ENCODE assay signal across 28 cellular contexts in the genomic region with DNA sequence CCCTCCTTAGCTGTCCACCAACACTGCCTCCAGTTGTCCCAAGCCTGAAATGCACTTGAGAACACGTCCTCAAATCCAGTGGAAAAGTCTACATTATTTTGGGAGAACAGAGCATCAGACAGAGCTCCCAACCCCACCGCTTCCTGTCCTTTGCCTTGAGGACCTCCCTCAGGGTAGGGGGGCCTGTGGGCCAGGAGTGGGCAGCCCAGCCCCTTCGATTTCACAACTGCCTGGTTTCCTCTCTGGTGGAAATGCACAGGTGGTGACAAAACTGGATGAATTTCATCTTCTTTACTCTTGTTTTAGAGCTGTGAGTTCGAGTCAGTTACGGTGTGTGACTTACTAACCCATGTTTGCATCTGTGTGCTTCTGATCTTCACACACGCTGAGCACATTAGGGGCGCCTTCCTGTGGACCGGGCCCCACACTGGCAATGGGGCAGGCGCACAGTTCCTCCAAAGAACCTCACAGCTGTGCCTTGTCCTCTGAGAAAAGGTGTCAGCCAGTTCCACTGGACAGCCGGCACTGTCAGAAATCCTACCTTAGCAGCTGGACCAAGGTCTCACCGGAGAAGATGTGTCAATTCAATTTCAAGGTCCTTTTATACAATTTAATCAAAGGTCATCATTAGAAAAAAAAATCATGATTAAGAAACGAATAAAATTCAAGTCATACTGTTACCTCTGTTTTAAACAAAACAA.
DNase-seq lines count a peak whose midpoint lies in the region; ATAC-seq, FAIRE-seq and TF ChIP-seq lines count a peak whose summit lies in the region.
"Had no signal": no experiment of that assay in that cellular context is flagged by ENCODE, and none has a peak within 500 bp of the region (broad histone marks: within the 10 kb centered on the region; RNA-seq: fewer than 3 reads in every experiment).

No MANE protein-coding gene starts in this region.

- no peaks in the 10 kb centered on the region for H3K27me3 ChIP-seq in PC-9 (ENCODE audit: insufficient read depth, low read depth)
- no peaks in the 10 kb centered on the region for H3K27me3 ChIP-seq in lower lobe of right lung (ENCODE audit: low read depth)
- no peaks in the 10 kb centered on the region for H3K27me3 ChIP-seq in H9 (ENCODE audit: insufficient read depth, low read length)
- H3K27me3 ChIP-seq: tibial nerve had no signal

- H3K56ac ChIP-seq in H9 (ENCODE audit: insufficient read length, low read depth, low read length) = no peak overlapping the region

- H3K4me3 ChIP-seq in A549 (no peak overlapping the region), PC-9 (peak overlapping the region; percentile 25; the same call in 1 of the 2 replicates), lower lobe of right lung (no peak overlapping the region), coronary artery (no peak overlapping the region)
- H3K4me3 ChIP-seq: gastrocnemius medialis, GM23248, psoas muscle, tibial nerve had no signal

- H3K9ac ChIP-seq in H9 (ENCODE audit: extremely low read depth, insufficient read length, low read length) = no peak overlapping the region
- H3K9ac ChIP-seq: GM23248 had no signal

- POLR2A ChIA-PET in A549 (lab: Yijun Ruan, JAX) (interaction anchor here (0.6 kb wide), 1 partner anchor 14 kb away, joined by 3 read pairs; no protein-coding TSS in a partner anchor), PC-9 (lab: Charles Lee; ENCODE audit: unreplicated experiment) (no interaction called here)

- H2BK15ac ChIP-seq in H9 (ENCODE audit: low read depth, low read length) = no peak overlapping the region

- H4K20me1 ChIP-seq in PC-9 (ENCODE audit: insufficient read depth) = no peaks in the 10 kb centered on the region
- H4K20me1 ChIP-seq in H9 (ENCODE audit: control insufficient read depth, insufficient read depth, insufficient read length) = no peaks in the 10 kb centered on the region

- H3K79me1 ChIP-seq in H9 (ENCODE audit: insufficient read depth, low read depth, low read length, poor library complexity, severe bottlenecking) = no peaks in the 10 kb centered on the region

- H3K4ac ChIP-seq in H9 (ENCODE audit: low read depth, low read length) = no peak overlapping the region; the same call in 1 of the 2 replicates

- TF ChIP-seq CTCF in A549 (IDR thresholded peaks at IDR 0.05) (no peak), C4-2B (conservative IDR thresholded peaks at IDR 0.05) (no peak), PC-9 (conservative IDR thresholded peaks at IDR 0.05) (no peak), lower lobe of right lung (IDR thresholded peaks at IDR 0.05) (no peak), H9 (conservative IDR thresholded peaks at IDR 0.05) (no peak), coronary artery (IDR thresholded peaks at IDR 0.05) (no peak)

- H3K27ac Mint-ChIP-seq in H9 = no peak overlapping the region
- H3K27ac Mint-ChIP-seq: activated CD8-positive, alpha-beta memory T cell treated with anti-CD3 and anti-CD28 coated beads, Interleukin-2, amount 10 ng/mL, durations not matched to agents 7 days and 5 days; activated naive CD8-positive, alpha-beta T cell treated with anti-CD3 and anti-CD28 coated beads for 36 hours had no signal

- no peak overlapping the region for H2BK12ac ChIP-seq in H9 (ENCODE audit: insufficient read length, low read depth, low read length)

- no TSS peak for BruUV-seq in PC-9 (replicated peaks; lab: Mats Ljungman, UMichigan)

- no peak overlapping the region for H2BK20ac ChIP-seq in H9 (ENCODE audit: low read depth, low read length, poor library complexity, severe bottlenecking)

- CTCF ChIA-PET in A549 (lab: Yijun Ruan, JAX) = interaction anchor here (1.2 kb wide), 1 partner anchor 44 kb away, joined by 3 read pairs; no protein-coding TSS in a partner anchor
- CTCF ChIA-PET in PC-9 (lab: Charles Lee) = interaction anchor here (0.7 kb wide), 1 partner anchor 21 kb away, joined by 5 read pairs; no protein-coding TSS in a partner anchor

- H3K4me3 Mint-ChIP-seq in H9 = no peak overlapping the region
- H3K4me3 Mint-ChIP-seq: activated CD8-positive, alpha-beta memory T cell treated with anti-CD3 and anti-CD28 coated beads, Interleukin-2, amount 10 ng/mL, durations not matched to agents 7 days and 5 days; activated naive CD8-positive, alpha-beta T cell treated with anti-CD3 and anti-CD28 coated beads for 36 hours; activated T-cell treated with anti-CD3 and anti-CD28 coated beads, Interleukin-2, amount 50 U/mL, for 4 hours had no signal

- H3K36me3 ChIP-seq in PC-9 (ENCODE audit: low read depth) = no peaks in the 10 kb centered on the region
- no peaks in the 10 kb centered on the region for H3K36me3 ChIP-seq in lower lobe of right lung
- H3K36me3 ChIP-seq: gastrocnemius medialis, tibial nerve had no signal

- H3K9me3 ChIP-seq in A549 (no peaks in the 10 kb centered on the region), PC-9 (ENCODE audit: insufficient read depth, low read depth) (peaks cover 8% of the 10 kb centered on the region; the same call in 1 of the 2 replicates), lower lobe of right lung (no peaks in the 10 kb centered on the region), H9 (ENCODE audit: control insufficient read depth, low read depth, low read length) (no peaks in the 10 kb centered on the region)
- H3K9me3 ChIP-seq: gastrocnemius medialis, psoas muscle, tibial nerve had no signal

- H3K9me2 ChIP-seq in PC-9 (ENCODE audit: insufficient read depth) = no peaks in the 10 kb centered on the region

- H2BK5ac ChIP-seq in H9 (ENCODE audit: insufficient read length, low read length) = no peak overlapping the region

- H3T11ph ChIP-seq in H9 (ENCODE audit: low read length) = no peak overlapping the region

- H3K9me3 Mint-ChIP-seq in H9 = peaks cover 14 to 16% of the 10 kb centered on the region in 2 experiments; a peak in 4 of 5 replicates
- H3K9me3 Mint-ChIP-seq: activated naive CD8-positive, alpha-beta T cell treated with anti-CD3 and anti-CD28 coated beads for 36 hours; activated T-cell treated with anti-CD3 and anti-CD28 coated beads, Interleukin-2, amount 50 U/mL, for 4 hours had no signal

- ATAC-seq in A549 = no peak
- ATAC-seq in lower lobe of right lung = peak in 1 of 2 donors; percentile 17
- ATAC-seq: activated CD8-positive, alpha-beta memory T cell treated with anti-CD3 and anti-CD28 coated beads, Interleukin-2, amount 10 ng/mL, durations not matched to agents 7 days and 5 days; activated T-cell treated with anti-CD3 and anti-CD28 coated beads, Interleukin-2, amount 50 U/mL, for 4 hours had no signal

- H3K27ac ChIP-seq in A549 (peak overlapping the region; percentile 85 to 89), C4-2B (peak overlapping the region; percentile 25; the same call in 1 of the 2 replicates), PC-9 (peak overlapping the region; percentile 89), lower lobe of right lung (peak overlapping the region; percentile 74), H9 (ENCODE audit: insufficient read length, low read depth, low read length) (no peak overlapping the region), coronary artery (no peak overlapping the region)
- H3K27ac ChIP-seq: gastrocnemius medialis, GM23248, psoas muscle had no signal

- no peak overlapping the region for H4K8ac ChIP-seq in H9 (replicated peaks; ENCODE audit: insufficient read length, low read depth, low read length)

- H3F3A ChIP-seq in PC-9 (ENCODE audit: insufficient read depth, low read depth) = peaks cover 38% of the 10 kb centered on the region

- peaks cover 3% of the 10 kb centered on the region for H3K27me3 Mint-ChIP-seq in H9 (ENCODE audit: low read depth)

- intact Hi-C loops in PC-9 (cut with micrococcal nuclease; ENCODE audit: unreplicated experiment) = no loop called here
- intact Hi-C loops in lower lobe of right lung (cut with DNase I) = no loop called here

- H3K4me2 ChIP-seq in A549 (peak overlapping the region; percentile 89; the same call in 2 of the 3 replicates), PC-9 (peak overlapping the region; percentile 69), H9 (ENCODE audit: insufficient read depth, insufficient read length, low read length) (no peak overlapping the region)

- no peak overlapping the region for H3K23ac ChIP-seq in H9 (ENCODE audit: insufficient read length, low read depth, low read length)

- H3K4me1 ChIP-seq in A549 = peaks cover 37% of the 10 kb centered on the region
- H3K4me1 ChIP-seq in PC-9 (replicated peaks; ENCODE audit: insufficient read depth) = peaks cover 29% of the 10 kb centered on the region
- peaks cover 15% of the 10 kb centered on the region for H3K4me1 ChIP-seq in lower lobe of right lung
- H3K4me1 ChIP-seq in H9 (ENCODE audit: insufficient read depth, low read length) = no peaks in the 10 kb centered on the region
- H3K4me1 ChIP-seq: psoas muscle, tibial nerve had no signal

- no peak for TF ChIP-seq POLR2A in A549 (IDR thresholded peaks at IDR 0.05; ENCODE audit: low read length)

- WGBS in A549 (ENCODE audit: missing lambda C conversion rate) = 88% methylated on average over 12 of the region's 12 CpGs
- no CpG with 5 or more reads among the region's 12 CpGs for WGBS in H9 (ENCODE audit: extremely low coverage, insufficient read length, low lambda C conversion rate)

- no peak overlapping the region for H3K18ac ChIP-seq in H9 (ENCODE audit: insufficient read length, low read depth, low read length)

- no peak overlapping the region for H4K5ac ChIP-seq in H9 (ENCODE audit: insufficient read length, low read depth, low read length)

- H3K23me2 ChIP-seq in H9 (ENCODE audit: insufficient read length, low read depth, low read length, poor library complexity, severe bottlenecking) = no peaks in the 10 kb centered on the region

- TF ChIP-seq RAD21 in A549 (conservative IDR thresholded peaks at IDR 0.05 in 1 of 2, IDR thresholded peaks at IDR 0.05 in 1 of 2) = no peak

- peak; percentile 13 for FAIRE-seq in A549 (lab: Jason Lieb, UNC)
- FAIRE-seq: bronchial epithelial cell, D721Med, endothelial cell of umbilical vein, GM19239 had no signal

- no peak overlapping the region for H2BK120ac ChIP-seq in H9 (ENCODE audit: low read depth, low read length, poor library complexity, severe bottlenecking)

- H3K79me2 ChIP-seq in PC-9 (ENCODE audit: low read depth) = no peaks in the 10 kb centered on the region
- H3K79me2 ChIP-seq in H9 (ENCODE audit: insufficient read depth, low read length) = no peaks in the 10 kb centered on the region

- H3K36me3 Mint-ChIP-seq in H9 (ENCODE audit: insufficient read depth in 1 of 3, low read depth in 3 of 3) = peaks cover 3 to 5% (median 4%) of the 10 kb centered on the region in 3 experiments; a peak in 4 of 7 replicates
- H3K36me3 Mint-ChIP-seq: activated CD8-positive, alpha-beta memory T cell treated with anti-CD3 and anti-CD28 coated beads, Interleukin-2, amount 10 ng/mL, durations not matched to agents 7 days and 5 days had no signal

- no peak for DNase-seq in A549 (ENCODE audit: low read depth in 1 of 2, low spot score in 1 of 2)
- DNase-seq in PC-9 = no peak
- no peak for DNase-seq in lower lobe of right lung
- DNase-seq in COR-L47 (lab: John Stamatoyannopoulos, UW) = no peak
- no peak for DNase-seq in H9
- no peak for DNase-seq in coronary artery (ENCODE audit: low spot score)
- no peak for DNase-seq in NCI-H2029 (lab: John Stamatoyannopoulos, UW)
- DNase-seq: activated CD4-positive, alpha-beta T cell treated with anti-CD3 and anti-CD28 coated beads, Interleukin-2, amount 50 U/mL, for 1 hour; activated CD4-positive, CD25-positive, alpha-beta regulatory T cell; activated CD8-positive, alpha-beta memory T cell treated with anti-CD3 and anti-CD28 coated beads, Interleukin-2, amount 10 ng/mL, durations not matched to agents 7 days and 5 days; activated gamma-delta T cell; activated naive CD8-positive, alpha-beta T cell treated with anti-CD3 and anti-CD28 coated beads for 36 hours; activated T-cell treated with anti-CD3 and anti-CD28 coated beads, Interleukin-2, amount 50 U/mL, for 4 hours; GM23248; mesenchymal stem cell; NCI-H446 treated with DMSO at 0.1 percent for 48 hours; NCI-H774; occipital lobe; psoas muscle; stimulated activated CD4-positive, alpha-beta T cell treated with anti-CD3 and anti-CD28 coated beads, Interleukin-4, amount 100 ng/mL, for 24 hours; T-helper 1 cell had no signal

- peaks cover 5% of the 10 kb centered on the region in 2 experiments for H3K4me1 Mint-ChIP-seq in H9

- H3K14ac ChIP-seq in H9 (ENCODE audit: insufficient read depth, low read length) = no peak overlapping the region

- no peak overlapping the region for H2AK5ac ChIP-seq in H9 (ENCODE audit: insufficient read length, low read length)

- H2AFZ ChIP-seq in PC-9 (peak overlapping the region; percentile 71; the same call in 1 of the 2 replicates), H9 (ENCODE audit: low read length) (no peak overlapping the region)
- H2AFZ ChIP-seq: GM23248 had no signal

- H4K91ac ChIP-seq in H9 (ENCODE audit: insufficient read length, low read depth, low read length) = no peak overlapping the region

- no peak for TF ChIP-seq EP300 in A549 (IDR thresholded peaks at IDR 0.05)

Comparison
In these comparisons a context has a peak if more than half of its experiments do, and no peak if none do; other contexts are left out.
1. H3K27ac ChIP-seq: peak in A549 (2 of 2), C4-2B (single experiment), PC-9 (single experiment) and lower lobe of right lung (single experiment); none in H9 (single experiment) and coronary artery (0 of 2).